Comparison of ENCODE assay signal across 1 cellular context in the genomic region with DNA sequence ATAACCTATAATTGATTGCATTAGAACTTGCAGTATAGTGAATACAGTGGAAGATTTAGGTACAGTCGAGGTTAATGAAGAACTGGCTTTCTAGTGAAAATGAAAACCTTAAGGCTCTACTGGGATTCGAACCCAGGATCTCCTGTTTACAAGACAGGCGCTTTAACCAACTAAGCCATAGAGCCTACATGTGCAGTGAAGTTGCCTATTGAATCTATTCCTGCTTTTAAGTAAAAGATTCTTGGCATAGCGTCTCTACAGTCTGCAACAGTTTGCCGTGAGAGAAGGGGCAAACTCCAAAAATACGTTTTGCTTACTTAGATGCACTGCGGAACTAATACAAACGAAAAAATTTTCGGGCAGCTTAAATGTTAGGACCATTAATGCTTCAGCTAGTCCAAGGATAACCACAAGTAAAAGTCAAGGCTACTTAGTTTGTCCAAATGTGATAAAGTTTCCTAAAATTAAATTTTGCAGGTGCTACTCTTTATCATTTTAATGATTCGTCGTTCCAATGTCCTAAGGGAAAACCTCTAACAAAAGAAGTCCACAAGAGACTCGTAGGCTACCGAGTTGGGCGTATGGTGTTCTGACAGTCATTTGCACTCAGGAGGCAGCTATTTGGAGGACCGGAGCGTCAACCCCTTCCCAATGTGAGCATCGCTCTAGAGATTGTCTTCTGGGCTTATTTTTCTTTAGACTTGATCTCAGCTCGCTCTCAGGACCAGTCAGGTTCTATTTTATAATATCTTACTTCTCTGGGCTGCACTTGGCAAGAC.
TF ChIP-seq lines count a peak whose summit lies in the region.

No MANE protein-coding gene starts in this region.

TF ChIP-seq in GM12878, 131 proteins besides CTCF, POLR2A, EP300 and RAD21:
- no peak for TF ChIP-seq SRF (IDR thresholded peaks at IDR 0.05; ENCODE audit: low read depth in 2 of 2, low read length in 2 of 2)
- TF ChIP-seq ASH2L (IDR thresholded peaks at IDR 0.05; ENCODE audit: borderline replicate concordance, low read depth), result no peak
- TF ChIP-seq RUNX3 (IDR thresholded peaks at IDR 0.05; ENCODE audit: low read length), result peak; percentile 23; the same call in 1 of the 2 replicates
- TF ChIP-seq MLLT1 (IDR thresholded peaks at IDR 0.05), result no peak
- TF ChIP-seq CHD2 (IDR thresholded peaks at IDR 0.05; ENCODE audit: borderline replicate concordance, low read depth, low read length), result no peak
- TF ChIP-seq TBL1XR1 (IDR thresholded peaks at IDR 0.05; ENCODE audit: low read depth, low read length), result peak; percentile 43; the same call in 1 of the 2 replicates
- peak; percentile 40; the same call in 1 of the 2 replicates for TF ChIP-seq GABPA (IDR thresholded peaks at IDR 0.05; ENCODE audit: low read depth)
- TF ChIP-seq ZNF384 (IDR thresholded peaks at IDR 0.05; ENCODE audit: borderline replicate concordance, low read depth, low read length), result no peak
- TF ChIP-seq KLF5 (IDR thresholded peaks at IDR 0.05; ENCODE audit: partially characterized antibody), result no peak
- TF ChIP-seq CBFB (IDR thresholded peaks at IDR 0.05; ENCODE audit: low read depth), result no peak
- TF ChIP-seq ZNF24 (IDR thresholded peaks at IDR 0.05), result peak; percentile 98
- peak; percentile 1 for TF ChIP-seq FOS (IDR thresholded peaks at IDR 0.05; ENCODE audit: borderline replicate concordance, extremely low read depth, insufficient read length)
- peak; percentile 85 for TF ChIP-seq SREBF2 (IDR thresholded peaks at IDR 0.05; ENCODE audit: low read length)
